ENCODE assay signal across 19 cellular contexts in genomic region chr3:47007482-47008257, GRCh38. TPM values are rescaled to one million over a fixed set of nuclear protein-coding genes. Genes with fewer than 3 reads are reported as not detected.
DNase-seq lines count a peak whose midpoint lies in the region; ATAC-seq, FAIRE-seq and TF ChIP-seq lines count a peak whose summit lies in the region.
"Had no signal": no experiment of that assay in that cellular context is flagged by ENCODE, and none has a peak within 500 bp of the region (broad histone marks: within the 10 kb centered on the region; RNA-seq: fewer than 3 reads in every experiment).

No MANE protein-coding gene starts in this region.

- H3K27ac ChIP-seq in RWPE1 (peak overlapping the region; percentile 83), right lobe of liver (no peak overlapping the region), foreskin keratinocyte (no peak overlapping the region), MM.1S (ENCODE audit: low read length) (no peak overlapping the region)

- H3K4me1 ChIP-seq in right lobe of liver (peaks cover 0 to 5% (median 2%) of the 10 kb centered on the region in 4 donors), foreskin keratinocyte (no peaks in the 10 kb centered on the region), MM.1S (ENCODE audit: low read length) (no peaks in the 10 kb centered on the region)

- H3K79me2 ChIP-seq in MM.1S (ENCODE audit: low read length): no peaks in the 10 kb centered on the region

- no peak for TF ChIP-seq POLR2A in right lobe of liver (IDR thresholded peaks at IDR 0.05)

- H3K27me3 ChIP-seq in right lobe of liver (no peaks in the 10 kb centered on the region), foreskin keratinocyte (no peaks in the 10 kb centered on the region), MM.1S (replicated peaks; ENCODE audit: insufficient read depth, low read length) (no peaks in the 10 kb centered on the region)
- H3K27me3 ChIP-seq: heart left ventricle, tibial nerve had no signal

- WGBS in right lobe of liver (ENCODE audit: insufficient coverage, low coverage, low lambda C conversion rate, missing lambda C conversion rate): no CpG with 5 or more reads among the region's 16 CpGs

- H3K4me3 ChIP-seq in right lobe of liver (no peak overlapping the region), MM.1S (ENCODE audit: low read length) (no peak overlapping the region)
- H3K4me3 ChIP-seq: tibial nerve had no signal

- H3K9me2 ChIP-seq in MM.1S (replicated peaks; ENCODE audit: insufficient read depth, low read length): no peaks in the 10 kb centered on the region

- H3K4me2 ChIP-seq in MM.1S (ENCODE audit: low read depth, low read length): no peak overlapping the region

- TF ChIP-seq CTCF in RWPE1 (conservative IDR thresholded peaks at IDR 0.05; ENCODE audit: low read depth): no peak
- TF ChIP-seq CTCF in right lobe of liver (IDR thresholded peaks at IDR 0.05): no peak
- no peak for TF ChIP-seq CTCF in foreskin keratinocyte (conservative IDR thresholded peaks at IDR 0.05)
- no peak for TF ChIP-seq CTCF in MM.1S (IDR thresholded peaks at IDR 0.05; ENCODE audit: low read length)

- CTCF ChIA-PET in RWPE1 (lab: Yijun Ruan, JAX): no interaction called here

- peaks cover 7% of the 10 kb centered on the region; the same call in 1 of the 2 replicates for H3F3A ChIP-seq in MM.1S (ENCODE audit: insufficient read depth, low read length)

- no peak overlapping the region for H2AFZ ChIP-seq in MM.1S (ENCODE audit: low read length)

- peak; percentile 20 for FAIRE-seq in urothelium cell line (lab: Jason Lieb, UNC)
- FAIRE-seq: H54 had no signal

- H3K9ac ChIP-seq in MM.1S (ENCODE audit: low read length): no peak overlapping the region

- no peak for ATAC-seq in Right ventricle myocardium superior (ENCODE audit: poor library complexity)
- no peak for ATAC-seq in left ventricle myocardium superior
- ATAC-seq in right lobe of liver: no peak
- no peak for ATAC-seq in GM18870 (IDR thresholded peaks at IDR 0.05; ENCODE audit: unreplicated experiment)
- ATAC-seq in foreskin keratinocyte: no peak
- ATAC-seq: activated CD8-positive, alpha-beta T cell treated with anti-CD3 and anti-CD28 coated beads, Interleukin-2, amount 10 ng/mL, durations not matched to agents 7 days and 5 days; heart left ventricle; naive thymus-derived CD8-positive, alpha-beta T cell had no signal

- H4K20me1 ChIP-seq in MM.1S (ENCODE audit: insufficient read depth, low read length): no peaks in the 10 kb centered on the region

- POLR2A ChIA-PET in RWPE1 (lab: Yijun Ruan, JAX; ENCODE audit: low non-redundant PET): no interaction called here

- no peaks in the 10 kb centered on the region for H3K36me3 ChIP-seq in right lobe of liver
- no peaks in the 10 kb centered on the region for H3K36me3 ChIP-seq in MM.1S (replicated peaks; ENCODE audit: insufficient read depth, low read length)

- H3K9me3 ChIP-seq in right lobe of liver (no peaks in the 10 kb centered on the region), MM.1S (replicated peaks; ENCODE audit: insufficient read depth, low read length) (no peaks in the 10 kb centered on the region)
- H3K9me3 ChIP-seq: heart left ventricle, tibial nerve had no signal

- intact Hi-C loops in Right ventricle myocardium superior (cut with DNase I) (loop anchor here (10.0 kb wide), 1 partner anchor 303 kb away; the partner anchor contains the start of gene TMIE), left ventricle myocardium superior (cut with micrococcal nuclease) (no loop called here), right lobe of liver (cut with DNase I) (no loop called here)

- DNase-seq in Right ventricle myocardium superior (peak; percentile 31), left ventricle myocardium superior (no peak), RWPE1 (ENCODE audit: low spot score) (no peak), right lobe of liver (peak in 2 of 3 donors; percentile 23 to 46), urothelium cell line (ENCODE audit: low spot score) (no peak), foreskin keratinocyte (no peak), MM.1S (no peak)
- DNase-seq: activated CD8-positive, alpha-beta T cell treated with anti-CD3 and anti-CD28 coated beads, Interleukin-2, amount 10 ng/mL, durations not matched to agents 7 days and 5 days; central memory CD4-positive, alpha-beta T cell; immature natural killer cell; MV-4-11; NCI-H2029 treated with DMSO at 0.1 percent for 48 hours; NCI-H510A; stimulated activated naive CD4-positive, alpha-beta T cell had no signal

RNA-seq across cellular contexts. Expression of gene NBEAL2, which starts 28.2 kb away (rescaled TPM):
- total RNA-seq in Right ventricle myocardium superior: 11.7 TPM
- 11.4 TPM for total RNA-seq in left ventricle myocardium superior
- total RNA-seq in right lobe of liver: 10 to 100 TPM in 5 of 6 experiments, 1 to 10 TPM in 1; 8.9 to 11.7 (median 10.8) TPM
- total RNA-seq in foreskin keratinocyte: 45.0 and 46.9 TPM in 2 replicates
- 34.1 and 36.8 TPM in 2 replicates for polyA plus RNA-seq in foreskin keratinocyte

RNA-seq across cellular contexts. Expression of gene CCDC12, which starts 31.1 kb away (rescaled TPM):
- total RNA-seq in Right ventricle myocardium superior (29.2 TPM), left ventricle myocardium superior (29.6 TPM), right lobe of liver (10 to 100 TPM; 14.6 to 24.2 (median 17.0) TPM), foreskin keratinocyte (35.6 and 42.5 TPM in 2 replicates)
- polyA plus RNA-seq in foreskin keratinocyte: 65.0 and 67.0 TPM in 2 replicates

Comparison
In these comparisons a context has a peak if more than half of its experiments do, and no peak if none do; other contexts are left out.
1. DNase-seq: peak in Right ventricle myocardium superior (single experiment) and right lobe of liver (2 of 3); none in left ventricle myocardium superior (single experiment), RWPE1 (single experiment), urothelium cell line (single experiment), foreskin keratinocyte (0 of 2) and MM.1S (single experiment).